Comparison of ENCODE assay signal across 22 cellular contexts in genomic region chr4:143421609-143422008, GRCh38.
"Had no signal": no experiment of that assay in that cellular context is flagged by ENCODE, and none has a peak within 500 bp of the region (broad histone marks: within the 10 kb centered on the region; RNA-seq: fewer than 3 reads in every experiment).

No MANE protein-coding gene starts in this region.

- H3K4me3 ChIP-seq: gastrocnemius medialis, prostate gland, right lobe of liver, smooth muscle cell, stomach, thoracic aorta, upper lobe of right lung had no signal

- H3K27ac Mint-ChIP-seq: activated CD4-positive, alpha-beta memory T cell treated with anti-CD3 and anti-CD28 coated beads for 36 hours; activated naive CD8-positive, alpha-beta T cell treated with anti-CD3 and anti-CD28 coated beads, Interleukin-2, amount 10 ng/mL, durations not matched to agents 7 days and 5 days; activated T-helper 17 cell treated with anti-CD3 and anti-CD28 coated beads, Interleukin-2, amount 50 U/mL, for 72 hours had no signal

- DNase-seq: activated B cell treated with CpG ODN at 0.5 μM for 24 hours; activated CD4-positive, alpha-beta memory T cell treated with anti-CD3 and anti-CD28 coated beads for 36 hours; activated CD4-positive, alpha-beta T cell treated with anti-CD3 and anti-CD28 coated beads for 4 hours; activated naive CD4-positive, alpha-beta T cell; activated naive CD8-positive, alpha-beta T cell treated with anti-CD3 and anti-CD28 coated beads, Interleukin-2, amount 10 ng/mL, durations not matched to agents 7 days and 5 days; activated T-cell treated with anti-CD3 and anti-CD28 coated beads for 4 hours; cortex of kidney; effector CD4-positive, alpha-beta T cell; gastrocnemius medialis; head of caudate nucleus; left ventricle myocardium superior; right lobe of liver; stimulated activated CD4-positive, alpha-beta T cell treated with anti-CD3 and anti-CD28 coated beads, Interleukin-4, amount 100 ng/mL, for 1 hour; stomach; upper lobe of right lung had no signal

- H3K36me3 Mint-ChIP-seq: activated CD4-positive, alpha-beta memory T cell treated with anti-CD3 and anti-CD28 coated beads for 36 hours; activated naive CD8-positive, alpha-beta T cell treated with anti-CD3 and anti-CD28 coated beads, Interleukin-2, amount 10 ng/mL, durations not matched to agents 7 days and 5 days had no signal

- H3K27ac ChIP-seq: prostate gland, right lobe of liver, stomach, thoracic aorta, upper lobe of right lung had no signal

- H3K27me3 Mint-ChIP-seq: activated B cell treated with CpG ODN at 0.5 μM for 24 hours had no signal

- H3K4me2 ChIP-seq: smooth muscle cell had no signal

- H3K27me3 ChIP-seq: gastrocnemius medialis, right lobe of liver, stomach, upper lobe of right lung had no signal

- H3K9me3 ChIP-seq: gastrocnemius medialis, prostate gland, right lobe of liver, stomach, thoracic aorta, upper lobe of right lung had no signal

- H3K4me1 Mint-ChIP-seq: activated naive CD8-positive, alpha-beta T cell treated with anti-CD3 and anti-CD28 coated beads, Interleukin-2, amount 10 ng/mL, durations not matched to agents 7 days and 5 days; activated T-helper 17 cell treated with anti-CD3 and anti-CD28 coated beads, Interleukin-2, amount 50 U/mL, for 72 hours; central memory CD8-positive, alpha-beta T cell; neural crest cell had no signal

- H3K4me1 ChIP-seq: prostate gland, right lobe of liver, upper lobe of right lung had no signal

- H3K9me3 Mint-ChIP-seq: activated B cell treated with CpG ODN at 0.5 μM for 24 hours; activated CD4-positive, alpha-beta memory T cell treated with anti-CD3 and anti-CD28 coated beads for 36 hours; activated naive CD8-positive, alpha-beta T cell treated with anti-CD3 and anti-CD28 coated beads, Interleukin-2, amount 10 ng/mL, durations not matched to agents 7 days and 5 days; activated T-helper 17 cell treated with anti-CD3 and anti-CD28 coated beads, Interleukin-2, amount 50 U/mL, for 72 hours; central memory CD8-positive, alpha-beta T cell; neural crest cell had no signal

- ATAC-seq: activated T-helper 17 cell treated with anti-CD3 and anti-CD28 coated beads, Interleukin-2, amount 50 U/mL, for 72 hours; gastrocnemius medialis; left ventricle myocardium superior; right lobe of liver; upper lobe of right lung had no signal

- H3K4me3 Mint-ChIP-seq: activated B cell treated with CpG ODN at 0.5 μM for 24 hours; activated CD4-positive, alpha-beta memory T cell treated with anti-CD3 and anti-CD28 coated beads for 36 hours; activated naive CD8-positive, alpha-beta T cell treated with anti-CD3 and anti-CD28 coated beads, Interleukin-2, amount 10 ng/mL, durations not matched to agents 7 days and 5 days; activated T-helper 17 cell treated with anti-CD3 and anti-CD28 coated beads, Interleukin-2, amount 50 U/mL, for 72 hours; central memory CD8-positive, alpha-beta T cell; neural crest cell had no signal

- H3K36me3 ChIP-seq: gastrocnemius medialis, prostate gland had no signal

- FAIRE-seq: keratinocyte had no signal
